In genomic region chr6:156191895-156192294, GRCh38 we compare ENCODE assay signal across 20 cellular contexts.
DNase-seq lines count a peak whose midpoint lies in the region; ATAC-seq and TF ChIP-seq lines count a peak whose summit lies in the region.
"Had no signal": no experiment of that assay in that cellular context is flagged by ENCODE, and none has a peak within 500 bp of the region (broad histone marks: within the 10 kb centered on the region; RNA-seq: fewer than 3 reads in every experiment).

No MANE protein-coding gene starts in this region.

- H3K4me1 Mint-ChIP-seq in CD4-positive, alpha-beta memory T cell: peaks cover 14 to 21% (median 17%) of the 10 kb centered on the region in 4 donors
- peaks cover 16% of the 10 kb centered on the region for H3K4me1 Mint-ChIP-seq in activated T-helper 17 cell treated with anti-CD3 and anti-CD28 coated beads, Interleukin-2, amount 50 U/mL, for 72 hours
- H3K4me1 Mint-ChIP-seq: nephron had no signal

- no peak overlapping the region for H3K4me3 ChIP-seq in CD4-positive, alpha-beta memory T cell (ENCODE audit: low read length in 2 of 2)
- H3K4me3 ChIP-seq: dorsolateral prefrontal cortex, PC-9 had no signal

- DNase-seq in CD4-positive, alpha-beta memory T cell: peak in 3 of 5 donors; percentile 6 to 27 (median 15)
- no peak for DNase-seq in SHP77 treated with DMSO at 0.1 percent for 48 hours (lab: John Stamatoyannopoulos, UW)
- DNase-seq in NCI-H1048 (lab: John Stamatoyannopoulos, UW): no peak
- no peak for DNase-seq in HEK293T (ENCODE audit: extremely low spot score)
- DNase-seq: activated CD4-positive, alpha-beta T cell treated with anti-CD3 and anti-CD28 coated beads for 1 hour; AML-193; amygdala; dorsolateral prefrontal cortex; H9; kidney glomerular epithelial cell; NCI-H69; PC-9; T1000 had no signal

- no peak overlapping the region for H3K27ac ChIP-seq in CD4-positive, alpha-beta memory T cell (ENCODE audit: low read depth, low read length)
- H3K27ac ChIP-seq: dorsolateral prefrontal cortex, epithelial cell of prostate, foreskin keratinocyte, PC-9 had no signal

- H3K27me3 Mint-ChIP-seq in CD4-positive, alpha-beta memory T cell: peaks cover 0 to 3% of the 10 kb centered on the region in 2 donors
- no peaks in the 10 kb centered on the region for H3K27me3 Mint-ChIP-seq in activated T-helper 17 cell treated with anti-CD3 and anti-CD28 coated beads, Interleukin-2, amount 50 U/mL, for 72 hours

- H3K9me3 ChIP-seq in CD4-positive, alpha-beta memory T cell (ENCODE audit: control insufficient read depth in 1 of 2, low read length in 2 of 2): no peaks in the 10 kb centered on the region

- peaks cover 5% of the 10 kb centered on the region for H3K4me1 ChIP-seq in CD4-positive, alpha-beta memory T cell (ENCODE audit: insufficient read depth, low read length)
- H3K4me1 ChIP-seq: foreskin keratinocyte had no signal

- ATAC-seq in GM18868 (IDR thresholded peaks at IDR 0.05; ENCODE audit: unreplicated experiment) (peak; percentile 78), HG02884 (IDR thresholded peaks at IDR 0.05; ENCODE audit: unreplicated experiment) (peak; percentile 72), HG02588 (IDR thresholded peaks at IDR 0.05; ENCODE audit: unreplicated experiment) (no peak)
- ATAC-seq in activated T-helper 17 cell treated with anti-CD3 and anti-CD28 coated beads, Interleukin-2, amount 50 U/mL, for 72 hours (replicated peaks): peak; percentile 96
- ATAC-seq: foreskin keratinocyte had no signal

- H3K4me3 Mint-ChIP-seq in CD4-positive, alpha-beta memory T cell: no peak overlapping the region
- H3K4me3 Mint-ChIP-seq in activated T-helper 17 cell treated with anti-CD3 and anti-CD28 coated beads, Interleukin-2, amount 50 U/mL, for 72 hours: peak overlapping the region; percentile 59
- H3K4me3 Mint-ChIP-seq: H9, nephron had no signal

- H3K27ac Mint-ChIP-seq in CD4-positive, alpha-beta memory T cell: peak overlapping the region in 2 of 7 donors; percentile 88 to 93
- peak overlapping the region; percentile 85 for H3K27ac Mint-ChIP-seq in activated T-helper 17 cell treated with anti-CD3 and anti-CD28 coated beads, Interleukin-2, amount 50 U/mL, for 72 hours
- H3K27ac Mint-ChIP-seq: H9, nephron had no signal

- no peaks in the 10 kb centered on the region for H3K27me3 ChIP-seq in CD4-positive, alpha-beta memory T cell (ENCODE audit: insufficient read depth, low read length)
- H3K27me3 ChIP-seq: foreskin keratinocyte had no signal

- intact Hi-C loops in CD4-positive, alpha-beta memory T cell (cut with micrococcal nuclease): no loop called here

- POLR2A ChIA-PET in CD4-positive, alpha-beta memory T cell (lab: Charles Lee; ENCODE audit: partially characterized antibody): no interaction called here
- POLR2A ChIA-PET in HEK293T (lab: Yijun Ruan, JAX): no interaction called here

- no peaks in the 10 kb centered on the region for H3K36me3 ChIP-seq in CD4-positive, alpha-beta memory T cell (ENCODE audit: insufficient read depth, low read length)

- H3K9me3 Mint-ChIP-seq in CD4-positive, alpha-beta memory T cell: peaks cover 0 to 2% (median 0%) of the 10 kb centered on the region in 8 donors
- H3K9me3 Mint-ChIP-seq in activated T-helper 17 cell treated with anti-CD3 and anti-CD28 coated beads, Interleukin-2, amount 50 U/mL, for 72 hours: peaks cover 4% of the 10 kb centered on the region
- H3K9me3 Mint-ChIP-seq: nephron had no signal

- no peaks in the 10 kb centered on the region for H3K36me3 Mint-ChIP-seq in CD4-positive, alpha-beta memory T cell
- no peaks in the 10 kb centered on the region for H3K36me3 Mint-ChIP-seq in activated T-helper 17 cell treated with anti-CD3 and anti-CD28 coated beads, Interleukin-2, amount 50 U/mL, for 72 hours (ENCODE audit: low read depth)

- CTCF ChIA-PET in CD4-positive, alpha-beta memory T cell (lab: Charles Lee; ENCODE audit: partially characterized antibody): no interaction called here
- CTCF ChIA-PET in HEK293T (lab: Yijun Ruan, JAX): no interaction called here

TF ChIP-seq in HEK293T, 16 proteins besides CTCF, POLR2A, EP300 and RAD21:
- TF ChIP-seq TARDBP (IDR thresholded peaks at IDR 0.05) (no peak), LEF1 (IDR thresholded peaks at IDR 0.05; ENCODE audit: borderline replicate concordance) (no peak), FOXA1 (IDR thresholded peaks at IDR 0.05) (no peak), ZNF384 (IDR thresholded peaks at IDR 0.05) (no peak)
TF ChIP-seq in HEK293T: peak in this region for 0.

Comparison
In these comparisons a context has a peak if more than half of its experiments do, and no peak if none do; other contexts are left out.
1. DNase-seq: peak in CD4-positive, alpha-beta memory T cell (3 of 5); none in SHP77 treated with DMSO at 0.1 percent for 48 hours (single experiment), NCI-H1048 (single experiment) and HEK293T (single experiment).